Comparison of ENCODE assay signal across 1 cellular context in the genomic region with DNA sequence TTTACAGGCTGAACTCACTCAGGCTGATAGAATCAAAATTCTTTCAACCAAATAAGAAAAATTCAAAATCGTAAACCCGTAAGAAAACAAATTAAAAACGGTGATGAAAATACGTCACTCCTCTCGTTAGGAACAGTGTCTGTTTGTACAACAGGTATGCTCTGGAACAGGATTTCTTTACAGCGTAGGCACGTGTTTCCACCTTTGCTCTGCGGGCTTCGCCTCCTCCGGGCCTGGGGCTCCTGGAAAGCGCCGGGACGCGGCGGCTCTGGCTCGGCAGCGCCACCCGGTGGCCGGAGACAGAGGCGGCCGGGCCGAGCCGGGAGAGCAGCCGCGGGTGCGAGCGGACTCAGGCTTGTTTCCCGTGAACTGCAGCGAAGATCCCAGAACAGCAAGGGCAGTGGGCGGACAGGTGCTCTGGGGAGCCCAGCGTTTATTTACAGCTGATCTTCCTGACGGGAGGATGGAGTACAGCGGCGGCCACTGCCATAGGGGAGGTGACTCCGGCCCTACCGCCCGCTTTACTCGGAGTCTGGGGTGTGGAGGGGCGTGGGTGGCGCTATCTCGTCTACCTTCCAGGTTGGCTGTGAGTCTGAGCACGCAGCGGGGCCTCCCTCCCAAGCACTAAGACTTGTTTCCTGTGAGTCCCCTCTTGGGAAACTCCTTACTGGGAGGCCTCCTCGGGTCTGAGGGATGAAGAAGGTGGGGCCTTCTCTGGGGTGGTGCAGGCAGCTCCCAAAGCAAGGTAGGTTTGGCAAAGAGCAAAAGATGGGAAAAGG.
TF ChIP-seq lines count a peak whose summit lies in the region.

No MANE protein-coding gene starts in this region.

TF ChIP-seq in HepG2, 621 proteins besides CTCF, POLR2A, EP300 and RAD21 (continued from another document and continues in another):
- TF ChIP-seq, protein P1, sequence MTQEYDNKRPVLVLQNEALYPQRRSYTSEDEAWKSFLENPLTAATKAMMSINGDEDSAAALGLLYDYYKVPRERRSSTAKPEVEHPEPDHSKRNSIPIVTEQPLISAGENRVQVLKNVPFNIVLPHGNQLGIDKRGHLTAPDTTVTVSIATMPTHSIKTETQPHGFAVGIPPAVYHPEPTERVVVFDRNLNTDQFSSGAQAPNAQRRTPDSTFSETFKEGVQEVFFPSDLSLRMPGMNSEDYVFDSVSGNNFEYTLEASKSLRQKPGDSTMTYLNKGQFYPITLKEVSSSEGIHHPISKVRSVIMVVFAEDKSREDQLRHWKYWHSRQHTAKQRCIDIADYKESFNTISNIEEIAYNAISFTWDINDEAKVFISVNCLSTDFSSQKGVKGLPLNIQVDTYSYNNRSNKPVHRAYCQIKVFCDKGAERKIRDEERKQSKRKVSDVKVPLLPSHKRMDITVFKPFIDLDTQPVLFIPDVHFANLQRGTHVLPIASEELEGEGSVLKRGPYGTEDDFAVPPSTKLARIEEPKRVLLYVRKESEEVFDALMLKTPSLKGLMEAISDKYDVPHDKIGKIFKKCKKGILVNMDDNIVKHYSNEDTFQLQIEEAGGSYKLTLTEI (CRISPR knock-in tag; conservative IDR thresholded peaks at IDR 0.05), result no peak
- TF ChIP-seq ZNF234 (CRISPR knock-in tag; conservative IDR thresholded peaks at IDR 0.05), result no peak
- no peak for TF ChIP-seq ZNF547 (CRISPR knock-in tag; IDR thresholded peaks at IDR 0.05)
- TF ChIP-seq, protein P2, sequence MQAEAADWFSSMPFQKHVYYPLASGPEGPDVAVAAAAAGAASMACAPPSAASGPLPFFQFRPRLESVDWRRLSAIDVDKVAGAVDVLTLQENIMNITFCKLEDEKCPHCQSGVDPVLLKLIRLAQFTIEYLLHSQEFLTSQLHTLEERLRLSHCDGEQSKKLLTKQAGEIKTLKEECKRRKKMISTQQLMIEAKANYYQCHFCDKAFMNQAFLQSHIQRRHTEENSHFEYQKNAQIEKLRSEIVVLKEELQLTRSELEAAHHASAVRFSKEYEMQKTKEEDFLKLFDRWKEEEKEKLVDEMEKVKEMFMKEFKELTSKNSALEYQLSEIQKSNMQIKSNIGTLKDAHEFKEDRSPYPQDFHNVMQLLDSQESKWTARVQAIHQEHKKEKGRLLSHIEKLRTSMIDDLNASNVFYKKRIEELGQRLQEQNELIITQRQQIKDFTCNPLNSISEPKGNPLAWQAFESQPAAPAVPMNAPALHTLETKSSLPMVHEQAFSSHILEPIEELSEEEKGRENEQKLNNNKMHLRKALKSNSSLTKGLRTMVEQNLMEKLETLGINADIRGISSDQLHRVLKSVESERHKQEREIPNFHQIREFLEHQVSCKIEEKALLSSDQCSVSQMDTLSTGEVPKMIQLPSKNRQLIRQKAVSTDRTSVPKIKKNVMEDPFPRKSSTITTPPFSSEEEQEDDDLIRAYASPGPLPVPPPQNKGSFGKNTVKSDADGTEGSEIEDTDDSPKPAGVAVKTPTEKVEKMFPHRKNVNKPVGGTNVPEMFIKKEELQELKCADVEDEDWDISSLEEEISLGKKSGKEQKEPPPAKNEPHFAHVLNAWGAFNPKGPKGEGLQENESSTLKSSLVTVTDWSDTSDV (CRISPR knock-in tag; IDR thresholded peaks at IDR 0.05), result no peak
- TF ChIP-seq MEIS1 (CRISPR knock-in tag; IDR thresholded peaks at IDR 0.05; ENCODE audit: borderline replicate concordance), result no peak
- TF ChIP-seq, protein P3, sequence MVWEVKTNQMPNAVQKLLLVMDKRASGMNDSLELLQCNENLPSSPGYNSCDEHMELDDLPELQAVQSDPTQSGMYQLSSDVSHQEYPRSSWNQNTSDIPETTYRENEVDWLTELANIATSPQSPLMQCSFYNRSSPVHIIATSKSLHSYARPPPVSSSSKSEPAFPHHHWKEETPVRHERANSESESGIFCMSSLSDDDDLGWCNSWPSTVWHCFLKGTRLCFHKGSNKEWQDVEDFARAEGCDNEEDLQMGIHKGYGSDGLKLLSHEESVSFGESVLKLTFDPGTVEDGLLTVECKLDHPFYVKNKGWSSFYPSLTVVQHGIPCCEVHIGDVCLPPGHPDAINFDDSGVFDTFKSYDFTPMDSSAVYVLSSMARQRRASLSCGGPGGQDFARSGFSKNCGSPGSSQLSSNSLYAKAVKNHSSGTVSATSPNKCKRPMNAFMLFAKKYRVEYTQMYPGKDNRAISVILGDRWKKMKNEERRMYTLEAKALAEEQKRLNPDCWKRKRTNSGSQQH (CRISPR knock-in tag; IDR thresholded peaks at IDR 0.05; ENCODE audit: low read depth), result no peak
- peak; percentile 76; the same call in 1 of the 2 replicates for TF ChIP-seq RFXANK (CRISPR knock-in tag; IDR thresholded peaks at IDR 0.05)
- no peak for TF ChIP-seq NFRKB (IDR thresholded peaks at IDR 0.05)
- no peak for TF ChIP-seq HCFC1 (IDR thresholded peaks at IDR 0.05; ENCODE audit: low read depth, low read length)
- no peak for TF ChIP-seq SMAD9 (CRISPR knock-in tag; IDR thresholded peaks at IDR 0.05)
- no peak for TF ChIP-seq RFX1 (IDR thresholded peaks at IDR 0.05)
- TF ChIP-seq POGZ (CRISPR knock-in tag; IDR thresholded peaks at IDR 0.05), result no peak
- TF ChIP-seq, protein P4, sequence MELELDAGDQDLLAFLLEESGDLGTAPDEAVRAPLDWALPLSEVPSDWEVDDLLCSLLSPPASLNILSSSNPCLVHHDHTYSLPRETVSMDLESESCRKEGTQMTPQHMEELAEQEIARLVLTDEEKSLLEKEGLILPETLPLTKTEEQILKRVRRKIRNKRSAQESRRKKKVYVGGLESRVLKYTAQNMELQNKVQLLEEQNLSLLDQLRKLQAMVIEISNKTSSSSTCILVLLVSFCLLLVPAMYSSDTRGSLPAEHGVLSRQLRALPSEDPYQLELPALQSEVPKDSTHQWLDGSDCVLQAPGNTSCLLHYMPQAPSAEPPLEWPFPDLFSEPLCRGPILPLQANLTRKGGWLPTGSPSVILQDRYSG (CRISPR knock-in tag; IDR thresholded peaks at IDR 0.05), result peak; percentile 90; the same call in 1 of the 2 replicates
- 0 out of 2 replicates have a peak, but pooled peaks have one; percentile 35 for TF ChIP-seq ONECUT2 (CRISPR knock-in tag; IDR thresholded peaks at IDR 0.05)
- peak; percentile 46; the same call in 1 of the 2 replicates for TF ChIP-seq ETV5 (CRISPR knock-in tag; IDR thresholded peaks at IDR 0.05; ENCODE audit: borderline replicate concordance)
- TF ChIP-seq, protein P5, sequence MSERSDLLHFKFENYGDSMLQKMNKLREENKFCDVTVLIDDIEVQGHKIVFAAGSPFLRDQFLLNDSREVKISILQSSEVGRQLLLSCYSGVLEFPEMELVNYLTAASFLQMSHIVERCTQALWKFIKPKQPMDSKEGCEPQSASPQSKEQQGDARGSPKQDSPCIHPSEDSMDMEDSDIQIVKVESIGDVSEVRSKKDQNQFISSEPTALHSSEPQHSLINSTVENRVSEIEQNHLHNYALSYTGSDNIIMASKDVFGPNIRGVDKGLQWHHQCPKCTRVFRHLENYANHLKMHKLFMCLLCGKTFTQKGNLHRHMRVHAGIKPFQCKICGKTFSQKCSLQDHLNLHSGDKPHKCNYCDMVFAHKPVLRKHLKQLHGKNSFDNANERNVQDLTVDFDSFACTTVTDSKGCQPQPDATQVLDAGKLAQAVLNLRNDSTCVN (CRISPR knock-in tag; IDR thresholded peaks at IDR 0.05; ENCODE audit: borderline replicate concordance), result peak; percentile 38; the same call in 1 of the 2 replicates
- no peak for TF ChIP-seq ZNF224 (CRISPR knock-in tag; IDR thresholded peaks at IDR 0.05)
- TF ChIP-seq ZNF720 (CRISPR knock-in tag; IDR thresholded peaks at IDR 0.05), result no peak
- no peak for TF ChIP-seq ZNF75D (CRISPR knock-in tag; IDR thresholded peaks at IDR 0.05; ENCODE audit: borderline replicate concordance)
- TF ChIP-seq, protein P6, sequence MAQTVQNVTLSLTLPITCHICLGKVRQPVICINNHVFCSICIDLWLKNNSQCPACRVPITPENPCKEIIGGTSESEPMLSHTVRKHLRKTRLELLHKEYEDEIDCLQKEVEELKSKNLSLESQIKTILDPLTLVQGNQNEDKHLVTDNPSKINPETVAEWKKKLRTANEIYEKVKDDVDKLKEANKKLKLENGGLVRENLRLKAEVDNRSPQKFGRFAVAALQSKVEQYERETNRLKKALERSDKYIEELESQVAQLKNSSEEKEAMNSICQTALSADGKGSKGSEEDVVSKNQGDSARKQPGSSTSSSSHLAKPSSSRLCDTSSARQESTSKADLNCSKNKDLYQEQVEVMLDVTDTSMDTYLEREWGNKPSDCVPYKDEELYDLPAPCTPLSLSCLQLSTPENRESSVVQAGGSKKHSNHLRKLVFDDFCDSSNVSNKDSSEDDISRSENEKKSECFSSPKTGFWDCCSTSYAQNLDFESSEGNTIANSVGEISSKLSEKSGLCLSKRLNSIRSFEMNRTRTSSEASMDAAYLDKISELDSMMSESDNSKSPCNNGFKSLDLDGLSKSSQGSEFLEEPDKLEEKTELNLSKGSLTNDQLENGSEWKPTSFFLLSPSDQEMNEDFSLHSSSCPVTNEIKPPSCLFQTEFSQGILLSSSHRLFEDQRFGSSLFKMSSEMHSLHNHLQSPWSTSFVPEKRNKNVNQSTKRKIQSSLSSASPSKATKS (CRISPR knock-in tag; IDR thresholded peaks at IDR 0.05), result no peak
- no peak for TF ChIP-seq ZNF496 (CRISPR knock-in tag; IDR thresholded peaks at IDR 0.05; ENCODE audit: insufficient replicate concordance)
- 0 out of 2 replicates have a peak, but pooled peaks have one; percentile 58 for TF ChIP-seq TBP (CRISPR knock-in tag; IDR thresholded peaks at IDR 0.05)
- TF ChIP-seq, protein P7, sequence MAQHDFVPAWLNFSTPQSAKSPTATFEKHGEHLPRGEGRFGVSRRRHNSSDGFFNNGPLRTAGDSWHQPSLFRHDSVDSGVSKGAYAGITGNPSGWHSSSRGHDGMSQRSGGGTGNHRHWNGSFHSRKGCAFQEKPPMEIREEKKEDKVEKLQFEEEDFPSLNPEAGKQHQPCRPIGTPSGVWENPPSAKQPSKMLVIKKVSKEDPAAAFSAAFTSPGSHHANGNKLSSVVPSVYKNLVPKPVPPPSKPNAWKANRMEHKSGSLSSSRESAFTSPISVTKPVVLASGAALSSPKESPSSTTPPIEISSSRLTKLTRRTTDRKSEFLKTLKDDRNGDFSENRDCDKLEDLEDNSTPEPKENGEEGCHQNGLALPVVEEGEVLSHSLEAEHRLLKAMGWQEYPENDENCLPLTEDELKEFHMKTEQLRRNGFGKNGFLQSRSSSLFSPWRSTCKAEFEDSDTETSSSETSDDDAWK (CRISPR knock-in tag; IDR thresholded peaks at IDR 0.05), result no peak
- no peak for TF ChIP-seq SP5 (CRISPR knock-in tag; IDR thresholded peaks at IDR 0.05; ENCODE audit: borderline replicate concordance, low read depth)
- TF ChIP-seq HMGA1 (CRISPR knock-in tag; conservative IDR thresholded peaks at IDR 0.05), result no peak
- TF ChIP-seq, protein P8, sequence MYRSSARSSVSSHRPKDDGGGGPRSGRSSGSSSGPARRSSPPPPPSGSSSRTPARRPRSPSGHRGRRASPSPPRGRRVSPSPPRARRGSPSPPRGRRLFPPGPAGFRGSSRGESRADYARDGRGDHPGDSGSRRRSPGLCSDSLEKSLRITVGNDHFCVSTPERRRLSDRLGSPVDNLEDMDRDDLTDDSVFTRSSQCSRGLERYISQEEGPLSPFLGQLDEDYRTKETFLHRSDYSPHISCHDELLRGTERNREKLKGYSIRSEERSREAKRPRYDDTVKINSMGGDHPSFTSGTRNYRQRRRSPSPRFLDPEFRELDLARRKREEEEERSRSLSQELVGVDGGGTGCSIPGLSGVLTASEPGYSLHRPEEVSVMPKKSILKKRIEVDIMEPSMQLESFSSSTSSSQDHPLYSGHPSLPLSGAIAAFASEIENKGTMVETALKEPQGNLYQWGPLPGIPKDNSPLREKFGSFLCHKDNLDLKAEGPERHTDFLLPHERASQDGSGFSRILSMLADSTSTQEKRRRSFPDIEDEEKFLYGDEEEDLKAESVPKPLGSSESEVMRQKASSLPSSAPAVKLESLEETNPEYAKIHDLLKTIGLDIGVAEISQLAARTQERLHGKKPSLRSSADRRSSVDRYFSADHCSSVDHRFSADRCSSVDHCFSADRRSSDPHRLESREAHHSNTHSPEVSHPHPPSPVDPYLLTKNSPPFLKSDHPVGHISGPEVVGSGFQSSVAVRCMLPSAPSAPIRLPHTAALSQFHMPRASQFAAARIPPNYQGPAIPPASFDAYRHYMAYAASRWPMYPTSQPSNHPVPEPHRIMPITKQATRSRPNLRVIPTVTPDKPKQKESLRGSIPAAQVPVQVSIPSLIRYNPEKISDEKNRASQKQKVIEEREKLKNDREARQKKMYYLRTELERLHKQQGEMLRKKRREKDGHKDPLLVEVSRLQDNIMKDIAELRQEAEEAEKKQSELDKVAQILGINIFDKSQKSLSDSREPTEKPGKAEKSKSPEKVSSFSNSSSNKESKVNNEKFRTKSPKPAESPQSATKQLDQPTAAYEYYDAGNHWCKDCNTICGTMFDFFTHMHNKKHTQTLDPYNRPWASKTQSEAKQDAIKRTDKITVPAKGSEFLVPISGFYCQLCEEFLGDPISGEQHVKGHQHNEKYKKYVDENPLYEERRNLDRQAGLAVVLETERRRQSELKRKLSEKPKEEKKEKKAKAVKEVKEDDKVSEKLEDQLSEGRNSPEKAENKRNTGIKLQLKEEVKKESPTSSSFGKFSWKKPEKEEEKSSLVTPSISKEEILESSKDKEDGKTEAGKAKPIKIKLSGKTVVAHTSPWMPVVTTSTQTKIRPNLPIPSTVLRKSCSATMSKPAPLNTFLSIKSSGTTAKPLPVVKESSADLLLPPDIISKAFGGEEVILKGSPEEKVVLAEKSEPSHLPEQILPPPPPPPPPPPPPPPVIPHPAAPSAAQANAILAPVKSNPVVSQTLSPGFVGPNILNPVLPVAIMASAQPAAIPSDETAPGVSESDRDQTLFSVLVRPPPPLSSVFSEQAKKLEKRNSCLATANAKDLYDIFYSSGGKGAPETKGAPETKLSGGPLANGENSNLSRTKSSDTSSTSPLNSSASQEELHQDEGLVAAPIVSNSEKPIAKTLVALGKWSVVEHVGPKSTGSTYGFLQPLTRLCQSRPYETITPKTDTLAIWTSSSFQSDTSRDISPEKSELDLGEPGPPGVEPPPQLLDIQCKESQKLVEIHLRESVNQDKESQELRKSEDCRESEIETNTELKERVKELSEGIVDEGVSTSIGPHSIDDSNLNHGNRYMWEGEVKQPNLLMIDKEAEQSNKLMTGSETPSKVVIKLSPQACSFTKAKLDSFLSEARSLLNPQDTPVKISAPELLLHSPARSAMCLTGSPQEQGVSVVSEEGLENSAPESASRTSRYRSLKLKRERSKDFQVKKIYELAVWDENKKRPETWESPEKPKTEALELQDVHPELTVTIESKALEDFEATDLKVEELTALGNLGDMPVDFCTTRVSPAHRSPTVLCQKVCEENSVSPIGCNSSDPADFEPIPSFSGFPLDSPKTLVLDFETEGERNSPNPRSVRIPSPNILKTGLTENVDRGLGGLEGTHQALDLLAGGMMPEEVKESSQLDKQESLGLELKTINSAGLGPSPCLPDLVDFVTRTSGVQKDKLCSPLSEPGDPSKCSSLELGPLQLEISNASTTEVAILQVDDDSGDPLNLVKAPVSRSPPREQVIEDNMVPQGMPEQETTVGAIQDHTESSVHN (CRISPR knock-in tag; IDR thresholded peaks at IDR 0.05), result no peak
- TF ChIP-seq MTF2 (CRISPR knock-in tag; IDR thresholded peaks at IDR 0.05; ENCODE audit: borderline replicate concordance), result no peak
